In the genomic region with DNA sequence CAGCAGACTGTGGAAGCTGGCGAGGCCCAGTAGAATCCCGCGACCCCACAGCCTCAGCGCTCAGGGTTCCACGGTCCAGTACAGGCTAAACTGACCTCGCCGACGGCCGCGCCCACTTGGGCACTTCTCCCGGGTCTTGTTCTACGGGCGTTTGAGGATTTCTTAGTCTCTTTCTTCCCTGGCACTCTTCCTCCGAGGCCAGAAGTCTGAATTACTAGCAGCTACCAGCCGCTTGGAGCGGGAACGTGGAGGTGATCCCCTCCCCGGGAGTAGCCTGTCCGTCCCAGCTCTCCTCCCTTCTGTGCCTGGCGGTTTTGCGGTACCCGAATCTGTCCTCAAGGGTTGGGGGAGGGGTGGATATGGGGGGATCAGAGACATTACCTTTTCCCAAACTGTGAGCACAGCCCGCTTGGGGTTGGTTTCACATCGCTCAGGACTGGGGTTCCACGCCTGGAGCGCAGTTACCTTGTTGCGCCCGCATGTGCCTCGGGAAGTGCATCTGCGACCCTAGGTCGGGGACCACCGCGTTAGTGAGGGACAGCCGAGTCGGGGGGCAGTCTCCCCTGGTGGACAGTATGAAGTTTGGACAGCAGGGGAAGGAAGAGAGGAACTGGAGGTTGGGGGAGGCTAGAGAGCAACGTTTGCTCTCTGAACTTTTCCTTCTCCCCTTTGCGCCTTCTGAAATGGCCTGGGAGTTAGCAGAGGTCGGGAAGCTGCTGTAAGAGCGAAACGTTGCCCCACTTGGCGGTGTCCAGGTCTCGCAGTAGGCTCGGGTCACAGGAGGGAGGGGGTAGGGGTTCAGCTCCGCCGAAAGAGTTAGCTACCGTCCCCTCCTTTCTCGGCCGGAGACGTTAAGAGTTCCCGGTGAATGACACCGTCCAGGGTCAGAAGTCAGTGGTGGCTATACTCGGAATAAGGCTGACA, we compare ENCODE assay signal across 10 cellular contexts.
DNase-seq lines count a peak whose midpoint lies in the region; ATAC-seq and TF ChIP-seq lines count a peak whose summit lies in the region.
"Had no signal": no experiment of that assay in that cellular context is flagged by ENCODE, and none has a peak within 500 bp of the region (broad histone marks: within the 10 kb centered on the region; RNA-seq: fewer than 3 reads in every experiment).

No MANE protein-coding gene starts in this region.

- POLR2A ChIA-PET in activated CD8-positive, alpha-beta T cell treated with anti-CD3 and anti-CD28 coated beads for 36 hours (lab: Charles Lee) = no interaction called here

- intact Hi-C loops in activated CD8-positive, alpha-beta T cell treated with anti-CD3 and anti-CD28 coated beads for 36 hours (cut with micrococcal nuclease) = loop anchor here (1.0 to 5.0 kb wide), 2 partner anchors 35 to 911 kb away; no protein-coding TSS in a partner anchor

- peaks cover 23% of the 10 kb centered on the region for H3K4me1 Mint-ChIP-seq in glutamatergic neuron (ENCODE audit: low read depth, unreplicated experiment)
- H3K4me1 Mint-ChIP-seq in activated CD8-positive, alpha-beta T cell treated with anti-CD3 and anti-CD28 coated beads for 36 hours (ENCODE audit: low read depth) = peaks cover 16% of the 10 kb centered on the region

- peak overlapping the region; percentile 83 for H3K4me3 Mint-ChIP-seq in glutamatergic neuron (ENCODE audit: unreplicated experiment)
- no peak overlapping the region for H3K4me3 Mint-ChIP-seq in activated CD8-positive, alpha-beta T cell treated with anti-CD3 and anti-CD28 coated beads for 36 hours

- no peak overlapping the region for H3K27ac Mint-ChIP-seq in glutamatergic neuron (ENCODE audit: unreplicated experiment)
- no peak overlapping the region for H3K27ac Mint-ChIP-seq in activated CD8-positive, alpha-beta T cell treated with anti-CD3 and anti-CD28 coated beads for 36 hours

- H3K36me3 Mint-ChIP-seq in glutamatergic neuron (ENCODE audit: unreplicated experiment) = no peaks in the 10 kb centered on the region
- no peaks in the 10 kb centered on the region for H3K36me3 Mint-ChIP-seq in activated CD8-positive, alpha-beta T cell treated with anti-CD3 and anti-CD28 coated beads for 36 hours (ENCODE audit: low read depth)

- CTCF ChIA-PET in activated CD8-positive, alpha-beta T cell treated with anti-CD3 and anti-CD28 coated beads for 36 hours (lab: Charles Lee) = interaction anchor here (0.6 to 7.7 kb wide), 15 partner anchors 10 to 913 kb away, joined by 3 to 89 read pairs (median 5); no protein-coding TSS in a partner anchor

- DNase-seq in DMS53 (lab: John Stamatoyannopoulos, UW) = peak; percentile 45
- no peak for DNase-seq in DMS53 treated with DMSO at 0.1 percent for 48 hours (lab: John Stamatoyannopoulos, UW; ENCODE audit: unreplicated experiment)
- DNase-seq in glutamatergic neuron = peak; percentile 23
- DNase-seq in putamen (ENCODE audit: low spot score) = peak; percentile 26
- no peak for DNase-seq in NCI-H526 treated with DMSO at 0.1 percent for 48 hours (lab: John Stamatoyannopoulos, UW)
- DNase-seq in activated CD8-positive, alpha-beta T cell treated with anti-CD3 and anti-CD28 coated beads for 36 hours = no peak
- DNase-seq: heart right ventricle, NCI-H226 had no signal

- peaks cover 12% of the 10 kb centered on the region for H3K9me3 Mint-ChIP-seq in glutamatergic neuron (ENCODE audit: unreplicated experiment)
- H3K9me3 Mint-ChIP-seq in activated CD8-positive, alpha-beta T cell treated with anti-CD3 and anti-CD28 coated beads for 36 hours = no peaks in the 10 kb centered on the region

- TF ChIP-seq CTCF in glutamatergic neuron (IDR thresholded peaks at IDR 0.05; ENCODE audit: partially characterized antibody, unreplicated experiment) = no peak
- no peak for TF ChIP-seq CTCF in activated CD8-positive, alpha-beta T cell treated with anti-CD3 and anti-CD28 coated beads for 36 hours (IDR thresholded peaks at IDR 0.05)

- ATAC-seq in SK-N-SH treated with all-trans-retinoic acid at 6 μM for 48 hours = peak; percentile 24
- ATAC-seq in activated CD8-positive, alpha-beta T cell treated with anti-CD3 and anti-CD28 coated beads for 36 hours = no peak
- no peak for ATAC-seq in HG03045 (IDR thresholded peaks at IDR 0.05; ENCODE audit: unreplicated experiment)

- H3K27me3 Mint-ChIP-seq in glutamatergic neuron (ENCODE audit: unreplicated experiment) = peaks cover 42% of the 10 kb centered on the region
- peaks cover 80% of the 10 kb centered on the region for H3K27me3 Mint-ChIP-seq in activated CD8-positive, alpha-beta T cell treated with anti-CD3 and anti-CD28 coated beads for 36 hours

TF ChIP-seq in SK-N-SH treated with all-trans-retinoic acid at 6 μM for 48 hours, 23 proteins besides CTCF, POLR2A, EP300 and RAD21:
- TF ChIP-seq ZNF8 (CRISPR knock-in tag; IDR thresholded peaks at IDR 0.05) (no peak), BACH2 (CRISPR knock-in tag; IDR thresholded peaks at IDR 0.05; ENCODE audit: borderline replicate concordance) (no peak), GLIS3 (CRISPR knock-in tag; IDR thresholded peaks at IDR 0.05) (no peak), SNAI2 (CRISPR knock-in tag; IDR thresholded peaks at IDR 0.05) (no peak), CSDC2 (CRISPR knock-in tag; IDR thresholded peaks at IDR 0.05) (no peak), ESRRG (CRISPR knock-in tag; IDR thresholded peaks at IDR 0.05) (no peak)
- TF ChIP-seq, protein P1, sequence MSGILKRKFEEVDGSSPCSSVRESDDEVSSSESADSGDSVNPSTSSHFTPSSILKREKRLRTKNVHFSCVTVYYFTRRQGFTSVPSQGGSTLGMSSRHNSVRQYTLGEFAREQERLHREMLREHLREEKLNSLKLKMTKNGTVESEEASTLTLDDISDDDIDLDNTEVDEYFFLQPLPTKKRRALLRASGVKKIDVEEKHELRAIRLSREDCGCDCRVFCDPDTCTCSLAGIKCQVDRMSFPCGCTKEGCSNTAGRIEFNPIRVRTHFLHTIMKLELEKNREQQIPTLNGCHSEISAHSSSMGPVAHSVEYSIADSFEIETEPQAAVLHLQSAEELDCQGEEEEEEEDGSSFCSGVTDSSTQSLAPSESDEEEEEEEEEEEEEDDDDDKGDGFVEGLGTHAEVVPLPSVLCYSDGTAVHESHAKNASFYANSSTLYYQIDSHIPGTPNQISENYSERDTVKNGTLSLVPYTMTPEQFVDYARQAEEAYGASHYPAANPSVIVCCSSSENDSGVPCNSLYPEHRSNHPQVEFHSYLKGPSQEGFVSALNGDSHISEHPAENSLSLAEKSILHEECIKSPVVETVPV (CRISPR knock-in tag; IDR thresholded peaks at IDR 0.05) = no peak
- TF ChIP-seq, protein P2, sequence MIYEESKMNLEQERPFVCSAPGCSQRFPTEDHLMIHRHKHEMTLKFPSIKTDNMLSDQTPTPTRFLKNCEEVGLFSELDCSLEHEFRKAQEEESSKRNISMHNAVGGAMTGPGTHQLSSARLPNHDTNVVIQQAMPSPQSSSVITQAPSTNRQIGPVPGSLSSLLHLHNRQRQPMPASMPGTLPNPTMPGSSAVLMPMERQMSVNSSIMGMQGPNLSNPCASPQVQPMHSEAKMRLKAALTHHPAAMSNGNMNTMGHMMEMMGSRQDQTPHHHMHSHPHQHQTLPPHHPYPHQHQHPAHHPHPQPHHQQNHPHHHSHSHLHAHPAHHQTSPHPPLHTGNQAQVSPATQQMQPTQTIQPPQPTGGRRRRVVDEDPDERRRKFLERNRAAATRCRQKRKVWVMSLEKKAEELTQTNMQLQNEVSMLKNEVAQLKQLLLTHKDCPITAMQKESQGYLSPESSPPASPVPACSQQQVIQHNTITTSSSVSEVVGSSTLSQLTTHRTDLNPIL (CRISPR knock-in tag; IDR thresholded peaks at IDR 0.05; ENCODE audit: low read depth) = no peak
TF ChIP-seq in SK-N-SH treated with all-trans-retinoic acid at 6 μM for 48 hours: peak in this region for 0.

Comparison
In these comparisons a context has a peak if more than half of its experiments do, and no peak if none do; other contexts are left out.
1. DNase-seq: peak in DMS53 (single experiment), glutamatergic neuron (single experiment) and putamen (single experiment); none in DMS53 treated with DMSO at 0.1 percent for 48 hours (single experiment), NCI-H526 treated with DMSO at 0.1 percent for 48 hours (single experiment) and activated CD8-positive, alpha-beta T cell treated with anti-CD3 and anti-CD28 coated beads for 36 hours (single experiment).